ENCODE assay signal across 15 cellular contexts in the genomic region with DNA sequence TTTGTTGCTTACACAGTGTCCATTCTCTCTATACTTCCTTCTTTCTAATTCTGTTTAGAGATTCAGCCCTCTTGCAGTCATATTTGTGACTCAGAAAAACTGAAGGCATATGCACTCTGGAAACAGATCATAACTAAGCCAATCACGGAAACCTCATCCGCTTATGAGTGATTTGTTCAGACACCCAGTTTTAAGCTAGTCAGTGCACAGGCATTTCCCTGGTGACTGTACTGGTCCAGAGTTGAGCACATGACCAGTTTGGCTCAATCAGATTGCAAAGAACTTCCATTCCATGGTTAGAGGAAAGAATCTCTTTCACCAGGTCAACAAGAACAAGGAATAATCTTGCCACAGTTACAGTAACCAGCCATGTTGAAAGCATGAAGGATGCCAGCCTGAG.
A peak's percentile ranks its signal among the peaks of the same experiment; 100 is the strongest.
DNase-seq lines count a peak whose midpoint lies in the region; ATAC-seq, FAIRE-seq and TF ChIP-seq lines count a peak whose summit lies in the region.
"Had no signal": no experiment of that assay in that cellular context is flagged by ENCODE, and none has a peak within 500 bp of the region (broad histone marks: within the 10 kb centered on the region; RNA-seq: fewer than 3 reads in every experiment).

No MANE protein-coding gene starts in this region.

- H3K79me2 ChIP-seq in PC-3 (ENCODE audit: low read length) (no peaks in the 10 kb centered on the region), endothelial cell of umbilical vein (ENCODE audit: control insufficient read depth, insufficient read depth, low read length) (no peaks in the 10 kb centered on the region)

- H2BK5ac ChIP-seq in neuronal stem cell (ENCODE audit: low read length), result no peak overlapping the region

- FAIRE-seq in endothelial cell of umbilical vein (lab: Jason Lieb, UNC), result peak; percentile 37
- FAIRE-seq: pancreas had no signal

- H3K36me3 ChIP-seq in PC-3 (ENCODE audit: low read depth, low read length) (no peaks in the 10 kb centered on the region), endothelial cell of umbilical vein (ENCODE audit: control insufficient read depth in 2 of 2, extremely low read depth in 1 of 2, insufficient read depth in 2 of 2, low read length in 2 of 2) (no peaks in the 10 kb centered on the region), neuronal stem cell (replicated peaks in 1 of 2; ENCODE audit: control insufficient read depth in 2 of 2, insufficient read depth in 2 of 2, low read length in 2 of 2) (no peaks in the 10 kb centered on the region)
- H3K36me3 ChIP-seq: heart right ventricle, pancreas had no signal

- no peak overlapping the region for H3K4me3 ChIP-seq in PC-3 (ENCODE audit: low read length)
- H3K4me3 ChIP-seq in endothelial cell of umbilical vein (replicated peaks in 1 of 3; ENCODE audit: insufficient read depth in 1 of 3, low read depth in 1 of 3, low read length in 3 of 3), result no peak overlapping the region
- H3K4me3 ChIP-seq in neuronal stem cell (ENCODE audit: low read length in 2 of 2), result no peak overlapping the region
- H3K4me3 ChIP-seq: heart right ventricle, pancreas had no signal

- no peak overlapping the region for H3K14ac ChIP-seq in neuronal stem cell (ENCODE audit: low read length)

- peak overlapping the region; percentile 31; the same call in 1 of the 2 replicates for H2AFZ ChIP-seq in PC-3 (ENCODE audit: low read length)
- peak overlapping the region; percentile 56 for H2AFZ ChIP-seq in endothelial cell of umbilical vein (ENCODE audit: low read depth, low read length)
- no peak overlapping the region for H2AFZ ChIP-seq in neuronal stem cell (ENCODE audit: low read length)

- no peaks in the 10 kb centered on the region for H3K9me1 ChIP-seq in endothelial cell of umbilical vein (replicated peaks; ENCODE audit: control insufficient read depth, extremely low read depth, insufficient read depth, low read length)

- H3K23ac ChIP-seq in neuronal stem cell (ENCODE audit: low read depth, low read length, poor library complexity), result no peak overlapping the region

- peak overlapping the region; percentile 70 for H3K27ac ChIP-seq in PC-3 (ENCODE audit: low read length)
- peak overlapping the region; percentile 49 for H3K27ac ChIP-seq in endothelial cell of umbilical vein (ENCODE audit: insufficient read depth, low read depth, low read length)
- H3K27ac ChIP-seq in neuronal stem cell (replicated peaks; ENCODE audit: low read length), result no peak overlapping the region
- H3K27ac ChIP-seq: heart right ventricle, pancreas had no signal

- H4K20me1 ChIP-seq in PC-3 (ENCODE audit: low read length) (no peaks in the 10 kb centered on the region), endothelial cell of umbilical vein (replicated peaks; ENCODE audit: control insufficient read depth, extremely low read depth, insufficient read depth, low read length) (no peaks in the 10 kb centered on the region)

- dilution Hi-C loops in endothelial cell of umbilical vein (cut with MboI; ENCODE audit: extremely low pct_ligation_motif_present, low sequenced_read_pairs), result loop anchor here (25.0 kb wide), 1 partner anchor 203 kb away; no protein-coding TSS in a partner anchor

- peak; percentile 82 for ATAC-seq in PC-3
- ATAC-seq: heart right ventricle, pancreas had no signal

- POLR2A ChIA-PET in PC-3 (lab: Charles Lee; ENCODE audit: unreplicated experiment), result no interaction called here
- POLR2A ChIA-PET in endothelial cell of umbilical vein (lab: Charles Lee), result interaction anchor here (0.6 kb wide), 1 partner anchor 446 kb away, joined by 3 read pairs; no protein-coding TSS in a partner anchor

- intact Hi-C loops in PC-3 (cut with micrococcal nuclease) (no loop called here), endothelial cell of umbilical vein (cut with micrococcal nuclease) (no loop called here)

- whole genome bisulfite sequencing in neuronal stem cell (ENCODE audit: extremely low coverage in 2 of 2, insufficient read length in 2 of 2, insufficient replicate concordance in 1 of 2), 2 donors, result no CpG with 5 or more reads among the region's 2 CpGs

- BruUV-seq in PC-3 (replicated peaks; lab: Mats Ljungman, UMichigan), result no TSS peak
- no TSS peak for BruUV-seq in endothelial cell of umbilical vein (replicated peaks; lab: Mats Ljungman, UMichigan)

- H3K27me3 ChIP-seq in PC-3 (ENCODE audit: low read length) (no peaks in the 10 kb centered on the region), endothelial cell of umbilical vein (ENCODE audit: control insufficient read depth in 2 of 2, insufficient read depth in 2 of 2, low read length in 2 of 2) (no peaks in the 10 kb centered on the region), neuronal stem cell (ENCODE audit: control insufficient read depth in 3 of 3, insufficient read depth in 3 of 3, low read depth in 1 of 3, low read length in 3 of 3) (no peaks in the 10 kb centered on the region)
- H3K27me3 ChIP-seq: heart right ventricle, pancreas had no signal

- H2BK120ac ChIP-seq in neuronal stem cell (ENCODE audit: low read depth, low read length), result no peak overlapping the region

- no peak overlapping the region for H2BK12ac ChIP-seq in neuronal stem cell (ENCODE audit: low read length)

- peak; percentile 96 for DNase-seq in EL
- peak; percentile 80 for DNase-seq in PC-3
- peak; percentile 60 for DNase-seq in endothelial cell of umbilical vein (ENCODE audit: low read depth, low spot score)
- DNase-seq in non-pigmented ciliary epithelial cell (ENCODE audit: low read depth), result peak; percentile 99
- DNase-seq in neuronal stem cell (ENCODE audit: low spot score), result no peak
- DNase-seq in mesenteric fat pad (ENCODE audit: low spot score), result no peak
- no peak for DNase-seq in inferior parietal cortex (ENCODE audit: extremely low spot score)
- DNase-seq in HuH-7 (ENCODE audit: low spot score), result no peak
- DNase-seq: activated CD4-positive, alpha-beta memory T cell treated with anti-CD3 and anti-CD28 coated beads, Interleukin-2, amount 10 ng/mL, durations not matched to agents 7 days and 5 days; activated naive CD4-positive, alpha-beta T cell treated with anti-CD3 and anti-CD28 coated beads for 36 hours; cortex of kidney; heart right ventricle; NCI-H2029 treated with DMSO at 0.1 percent for 48 hours; pancreas; substantia nigra had no signal

- H3K4me1 ChIP-seq in PC-3 (ENCODE audit: insufficient read depth, low read length), result peaks cover 34% of the 10 kb centered on the region
- H3K4me1 ChIP-seq in endothelial cell of umbilical vein (ENCODE audit: control insufficient read depth, extremely low read depth, insufficient read depth, low read length), result peaks cover 12% of the 10 kb centered on the region
- no peaks in the 10 kb centered on the region for H3K4me1 ChIP-seq in neuronal stem cell (ENCODE audit: control insufficient read depth in 2 of 2, insufficient read depth in 1 of 2, low read depth in 1 of 2, low read length in 2 of 2)
- H3K4me1 ChIP-seq: heart right ventricle, pancreas had no signal

- TF ChIP-seq POLR2A in endothelial cell of umbilical vein (IDR thresholded peaks at IDR 0.05; ENCODE audit: low read depth, low read length), result no peak

- H3K9ac ChIP-seq in PC-3 (ENCODE audit: low read length) (no peak overlapping the region), endothelial cell of umbilical vein (replicated peaks; ENCODE audit: extremely low read depth, insufficient read depth, low read length) (no peak overlapping the region), neuronal stem cell (ENCODE audit: low read depth, low read length, poor library complexity) (no peak overlapping the region)

- H3K18ac ChIP-seq in neuronal stem cell (ENCODE audit: low read length), result no peak overlapping the region

- no peak for TF ChIP-seq CTCF in PC-3 (conservative IDR thresholded peaks at IDR 0.05; ENCODE audit: low read depth, low read length)
- TF ChIP-seq CTCF in endothelial cell of umbilical vein (IDR thresholded peaks at IDR 0.05; ENCODE audit: extremely low read depth in 1 of 2, insufficient read depth in 1 of 2, low read depth in 1 of 2, low read length in 2 of 2), result no peak

- no peak overlapping the region for H4K8ac ChIP-seq in neuronal stem cell (ENCODE audit: low read depth, low read length)

- H3K9me2 ChIP-seq in PC-3 (replicated peaks; ENCODE audit: low read length), result no peaks in the 10 kb centered on the region

- no peak overlapping the region for H3K4ac ChIP-seq in neuronal stem cell (ENCODE audit: low read length)

- H3F3A ChIP-seq in PC-3 (ENCODE audit: low read length, unreplicated experiment), result no peaks in the 10 kb centered on the region

- no peaks in the 10 kb centered on the region for H3K9me3 ChIP-seq in PC-3 (ENCODE audit: low read length)
- no peaks in the 10 kb centered on the region for H3K9me3 ChIP-seq in endothelial cell of umbilical vein (replicated peaks; ENCODE audit: control insufficient read depth, insufficient read depth, low read length)
- peaks cover 0 to 3% of the 10 kb centered on the region in 2 donors for H3K9me3 ChIP-seq in neuronal stem cell (replicated peaks in 1 of 2; ENCODE audit: control insufficient read depth in 2 of 2, insufficient read depth in 1 of 2, low read depth in 1 of 2, low read length in 2 of 2)
- H3K9me3 ChIP-seq: pancreas had no signal

- H3K4me2 ChIP-seq in PC-3 (ENCODE audit: low read length), result peak overlapping the region; percentile 33; the same call in 1 of the 2 replicates
- no peak overlapping the region for H3K4me2 ChIP-seq in endothelial cell of umbilical vein (ENCODE audit: insufficient read depth, low read length)
- H3K4me2 ChIP-seq in neuronal stem cell (ENCODE audit: insufficient read depth, low read length, poor library complexity, severe bottlenecking), result no peak overlapping the region

- H3K79me1 ChIP-seq in neuronal stem cell (ENCODE audit: low read depth, low read length), result no peaks in the 10 kb centered on the region

- no peak overlapping the region for H4K91ac ChIP-seq in neuronal stem cell (ENCODE audit: low read depth, low read length, poor library complexity)

- no peak overlapping the region for H2BK15ac ChIP-seq in neuronal stem cell (ENCODE audit: low read length)

- H2AK5ac ChIP-seq in neuronal stem cell (ENCODE audit: low read depth, low read length), result no peak overlapping the region

- CTCF ChIA-PET in PC-3 (lab: Charles Lee) (interaction anchor here (0.7 kb wide), 1 partner anchor 25 kb away, joined by 3 read pairs; no protein-coding TSS in a partner anchor), endothelial cell of umbilical vein (lab: Charles Lee) (interaction anchor here (0.8 to 5.8 kb wide), 4 partner anchors 18 to 300 kb away, joined by 3 to 24 read pairs (median 3); no protein-coding TSS in a partner anchor)

TF ChIP-seq in endothelial cell of umbilical vein, 7 proteins besides CTCF, POLR2A, EP300 and RAD21 (continues in another document):
- TF ChIP-seq FOS (IDR thresholded peaks at IDR 0.05; ENCODE audit: borderline replicate concordance, insufficient read depth, low read length) (peak; percentile 82), EZH2 (IDR thresholded peaks at IDR 0.05; ENCODE audit: borderline replicate concordance, low read depth, low read length, severe bottlenecking) (no peak), JUN (IDR thresholded peaks at IDR 0.05; ENCODE audit: borderline replicate concordance, insufficient read depth, insufficient read length, low read depth) (peak; percentile 48), POLR2AphosphoS5 (IDR thresholded peaks at IDR 0.05; ENCODE audit: insufficient read depth, low read depth, low read length) (peak; percentile 23)

Comparison
In these comparisons a context has a peak if more than half of its experiments do, and no peak if none do; other contexts are left out.
1. DNase-seq: peak in EL (single experiment), PC-3 (single experiment), endothelial cell of umbilical vein (single experiment) and non-pigmented ciliary epithelial cell (single experiment); none in neuronal stem cell (single experiment), mesenteric fat pad (single experiment), inferior parietal cortex (single experiment) and HuH-7 (single experiment).